15 cellular contexts compared by ENCODE assay signal in the genomic region with DNA sequence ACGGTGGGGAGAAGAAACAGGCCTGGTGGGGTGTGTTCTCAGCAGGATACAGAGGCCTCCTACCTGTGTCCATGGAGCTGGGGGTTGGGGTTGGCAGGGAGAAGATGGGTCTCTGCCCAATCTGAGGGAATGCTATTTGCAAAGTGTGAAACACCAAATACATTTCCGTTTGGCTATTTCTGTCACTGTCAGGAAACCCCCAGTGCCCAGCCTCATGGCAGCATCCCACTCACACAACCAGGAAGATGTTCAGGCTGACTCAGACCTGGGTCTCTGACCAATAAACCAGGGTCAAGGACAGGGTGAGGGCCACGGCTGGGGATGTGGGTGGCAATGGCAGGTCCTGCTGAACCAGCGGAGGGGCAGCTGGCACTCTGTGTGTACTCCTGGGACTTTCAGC.
"Had no signal": no experiment of that assay in that cellular context is flagged by ENCODE, and none has a peak within 500 bp of the region (broad histone marks: within the 10 kb centered on the region; RNA-seq: fewer than 3 reads in every experiment).

No MANE protein-coding gene starts in this region.

- DNase-seq: activated B cell treated with CpG ODN at 0.5 μM for 24 hours; activated CD4-positive, alpha-beta T cell treated with anti-CD3 and anti-CD28 coated beads, Interleukin-2, amount 50 U/mL, for 1 hour; activated naive CD4-positive, alpha-beta T cell; activated T-cell treated with anti-CD3 and anti-CD28 coated beads, Interleukin-2, amount 50 U/mL, for 1 hour; left cardiac atrium; lower lobe of right lung; midbrain; naive thymus-derived CD4-positive, alpha-beta T cell; right cardiac atrium; stimulated activated naive B cell treated with anti-CD40 and anti-IgM and Interleukin-4, amounts not matched to agents 10 μg/mL and 1 μg/mL and 100 μg/mL, for 72 hours; T-helper 17 cell; trophoblast cell had no signal

- H3K9me3 ChIP-seq: lower lobe of right lung, neutrophil had no signal

- H3K36me3 ChIP-seq: breast epithelium had no signal

- ATAC-seq: left cardiac atrium; lower lobe of right lung; naive thymus-derived CD4-positive, alpha-beta T cell; right cardiac atrium; T-helper 17 cell had no signal

- H3K27me3 ChIP-seq: neutrophil had no signal

- H3K27ac ChIP-seq: breast epithelium, esophagus muscularis mucosa, lower lobe of right lung, neutrophil had no signal

- H3K4me3 ChIP-seq: breast epithelium, esophagus muscularis mucosa, lower lobe of right lung had no signal

- H3K4me1 ChIP-seq: breast epithelium, esophagus muscularis mucosa, lower lobe of right lung had no signal
